ENCODE assay signal across 1 cellular context in the genomic region with DNA sequence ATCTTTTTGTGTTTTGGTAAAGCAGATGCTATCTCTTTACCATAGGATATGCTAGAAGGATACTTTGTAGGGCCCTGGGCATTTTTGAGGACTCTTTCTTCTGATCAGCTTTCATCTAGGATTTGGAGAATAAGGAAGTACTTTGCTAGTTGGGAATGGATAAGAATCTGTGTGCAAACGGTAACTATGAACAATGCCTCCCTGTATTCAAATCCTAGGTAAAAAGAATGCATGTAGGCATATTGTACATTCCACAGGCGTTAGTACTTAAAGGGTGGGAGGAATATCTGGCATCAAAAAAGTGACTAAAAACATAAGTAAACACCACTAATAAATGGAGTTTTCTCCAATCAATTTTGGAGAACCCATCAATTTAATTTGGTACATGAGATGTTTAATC.
TF ChIP-seq lines count a peak whose summit lies in the region.

No MANE protein-coding gene starts in this region.

TF ChIP-seq in HepG2, 621 proteins besides CTCF, POLR2A, EP300 and RAD21:
- TF ChIP-seq ATF1 (CRISPR knock-in tag; IDR thresholded peaks at IDR 0.05) (no peak), FLYWCH1 (CRISPR knock-in tag; IDR thresholded peaks at IDR 0.05) (no peak), FOXK2 (IDR thresholded peaks at IDR 0.05) (no peak), SMARCE1 (IDR thresholded peaks at IDR 0.05; ENCODE audit: borderline replicate concordance) (no peak), ZNF441 (CRISPR knock-in tag; IDR thresholded peaks at IDR 0.05; ENCODE audit: borderline replicate concordance) (no peak), ZNF468 (CRISPR knock-in tag; IDR thresholded peaks at IDR 0.05) (no peak), ZSCAN12 (CRISPR knock-in tag; IDR thresholded peaks at IDR 0.05) (no peak), GZF1 (CRISPR knock-in tag; IDR thresholded peaks at IDR 0.05) (no peak)
- TF ChIP-seq, protein P1, sequence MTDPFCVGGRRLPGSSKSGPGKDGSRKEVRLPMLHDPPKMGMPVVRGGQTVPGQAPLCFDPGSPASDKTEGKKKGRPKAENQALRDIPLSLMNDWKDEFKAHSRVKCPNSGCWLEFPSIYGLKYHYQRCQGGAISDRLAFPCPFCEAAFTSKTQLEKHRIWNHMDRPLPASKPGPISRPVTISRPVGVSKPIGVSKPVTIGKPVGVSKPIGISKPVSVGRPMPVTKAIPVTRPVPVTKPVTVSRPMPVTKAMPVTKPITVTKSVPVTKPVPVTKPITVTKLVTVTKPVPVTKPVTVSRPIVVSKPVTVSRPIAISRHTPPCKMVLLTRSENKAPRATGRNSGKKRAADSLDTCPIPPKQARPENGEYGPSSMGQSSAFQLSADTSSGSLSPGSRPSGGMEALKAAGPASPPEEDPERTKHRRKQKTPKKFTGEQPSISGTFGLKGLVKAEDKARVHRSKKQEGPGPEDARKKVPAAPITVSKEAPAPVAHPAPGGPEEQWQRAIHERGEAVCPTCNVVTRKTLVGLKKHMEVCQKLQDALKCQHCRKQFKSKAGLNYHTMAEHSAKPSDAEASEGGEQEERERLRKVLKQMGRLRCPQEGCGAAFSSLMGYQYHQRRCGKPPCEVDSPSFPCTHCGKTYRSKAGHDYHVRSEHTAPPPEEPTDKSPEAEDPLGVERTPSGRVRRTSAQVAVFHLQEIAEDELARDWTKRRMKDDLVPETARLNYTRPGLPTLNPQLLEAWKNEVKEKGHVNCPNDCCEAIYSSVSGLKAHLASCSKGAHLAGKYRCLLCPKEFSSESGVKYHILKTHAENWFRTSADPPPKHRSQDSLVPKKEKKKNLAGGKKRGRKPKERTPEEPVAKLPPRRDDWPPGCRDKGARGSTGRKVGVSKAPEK (CRISPR knock-in tag; IDR thresholded peaks at IDR 0.05; ENCODE audit: borderline replicate concordance), result no peak
- TF ChIP-seq, protein P2, sequence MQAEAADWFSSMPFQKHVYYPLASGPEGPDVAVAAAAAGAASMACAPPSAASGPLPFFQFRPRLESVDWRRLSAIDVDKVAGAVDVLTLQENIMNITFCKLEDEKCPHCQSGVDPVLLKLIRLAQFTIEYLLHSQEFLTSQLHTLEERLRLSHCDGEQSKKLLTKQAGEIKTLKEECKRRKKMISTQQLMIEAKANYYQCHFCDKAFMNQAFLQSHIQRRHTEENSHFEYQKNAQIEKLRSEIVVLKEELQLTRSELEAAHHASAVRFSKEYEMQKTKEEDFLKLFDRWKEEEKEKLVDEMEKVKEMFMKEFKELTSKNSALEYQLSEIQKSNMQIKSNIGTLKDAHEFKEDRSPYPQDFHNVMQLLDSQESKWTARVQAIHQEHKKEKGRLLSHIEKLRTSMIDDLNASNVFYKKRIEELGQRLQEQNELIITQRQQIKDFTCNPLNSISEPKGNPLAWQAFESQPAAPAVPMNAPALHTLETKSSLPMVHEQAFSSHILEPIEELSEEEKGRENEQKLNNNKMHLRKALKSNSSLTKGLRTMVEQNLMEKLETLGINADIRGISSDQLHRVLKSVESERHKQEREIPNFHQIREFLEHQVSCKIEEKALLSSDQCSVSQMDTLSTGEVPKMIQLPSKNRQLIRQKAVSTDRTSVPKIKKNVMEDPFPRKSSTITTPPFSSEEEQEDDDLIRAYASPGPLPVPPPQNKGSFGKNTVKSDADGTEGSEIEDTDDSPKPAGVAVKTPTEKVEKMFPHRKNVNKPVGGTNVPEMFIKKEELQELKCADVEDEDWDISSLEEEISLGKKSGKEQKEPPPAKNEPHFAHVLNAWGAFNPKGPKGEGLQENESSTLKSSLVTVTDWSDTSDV (CRISPR knock-in tag; IDR thresholded peaks at IDR 0.05), result no peak
